In genomic region chr5:35302544-35302943, GRCh38 we compare ENCODE assay signal across 18 cellular contexts.
DNase-seq lines count a peak whose midpoint lies in the region; ATAC-seq lines count a peak whose summit lies in the region.
"Had no signal": no experiment of that assay in that cellular context is flagged by ENCODE, and none has a peak within 500 bp of the region (broad histone marks: within the 10 kb centered on the region; RNA-seq: fewer than 3 reads in every experiment).

No MANE protein-coding gene starts in this region.

- H3K27me3 Mint-ChIP-seq in activated CD4-positive, alpha-beta memory T cell treated with anti-CD3 and anti-CD28 coated beads, Interleukin-2, amount 10 ng/mL, durations not matched to agents 7 days and 5 days: peaks cover 15% of the 10 kb centered on the region

- H3K9me3 Mint-ChIP-seq in activated CD4-positive, alpha-beta memory T cell treated with anti-CD3 and anti-CD28 coated beads, Interleukin-2, amount 10 ng/mL, durations not matched to agents 7 days and 5 days: no peaks in the 10 kb centered on the region
- H3K9me3 Mint-ChIP-seq: activated T-cell treated with anti-CD3 and anti-CD28 coated beads, Interleukin-2, amount 50 U/mL, for 24 hours had no signal

- CTCF ChIA-PET in activated CD4-positive, alpha-beta memory T cell treated with anti-CD3 and anti-CD28 coated beads, Interleukin-2, amount 10 ng/mL, durations not matched to agents 7 days and 5 days (lab: Charles Lee): no interaction called here

- POLR2A ChIA-PET in activated CD4-positive, alpha-beta memory T cell treated with anti-CD3 and anti-CD28 coated beads, Interleukin-2, amount 10 ng/mL, durations not matched to agents 7 days and 5 days (lab: Charles Lee): no interaction called here

- ATAC-seq in GM18511 (IDR thresholded peaks at IDR 0.05; ENCODE audit: unreplicated experiment) (peak; percentile 96), GM19468 (IDR thresholded peaks at IDR 0.05; ENCODE audit: extremely low read depth, unreplicated experiment) (peak; percentile 97), HG02870 (IDR thresholded peaks at IDR 0.05; ENCODE audit: unreplicated experiment) (peak; percentile 90), HG03457 (IDR thresholded peaks at IDR 0.05; ENCODE audit: unreplicated experiment) (peak; percentile 97)
- ATAC-seq: gastroesophageal sphincter, HCT116, left colon had no signal

- DNase-seq in activated CD4-positive, alpha-beta memory T cell treated with anti-CD3 and anti-CD28 coated beads, Interleukin-2, amount 10 ng/mL, durations not matched to agents 7 days and 5 days: no peak
- DNase-seq in KG1 (lab: John Stamatoyannopoulos, UW) (no peak), globus pallidus (ENCODE audit: low spot score) (no peak), activated T-cell treated with anti-CD3 and anti-CD28 coated beads for 4 hours (no peak)
- DNase-seq: activated T-cell treated with anti-CD3 and anti-CD28 coated beads, Interleukin-2, amount 50 U/mL, for 24 hours; aorta; effector CD4-positive, alpha-beta T cell; Kasumi-1; left colon; NCI-H2227 treated with DMSO at 0.1 percent for 48 hours; small intestine had no signal

- no peak overlapping the region for H3K4me3 Mint-ChIP-seq in activated CD4-positive, alpha-beta memory T cell treated with anti-CD3 and anti-CD28 coated beads, Interleukin-2, amount 10 ng/mL, durations not matched to agents 7 days and 5 days
- H3K4me3 Mint-ChIP-seq: activated T-cell treated with anti-CD3 and anti-CD28 coated beads, Interleukin-2, amount 50 U/mL, for 24 hours; B cell had no signal

- H3K36me3 Mint-ChIP-seq in activated CD4-positive, alpha-beta memory T cell treated with anti-CD3 and anti-CD28 coated beads, Interleukin-2, amount 10 ng/mL, durations not matched to agents 7 days and 5 days (ENCODE audit: low read depth): no peaks in the 10 kb centered on the region

- H3K27ac Mint-ChIP-seq in activated CD4-positive, alpha-beta memory T cell treated with anti-CD3 and anti-CD28 coated beads, Interleukin-2, amount 10 ng/mL, durations not matched to agents 7 days and 5 days: no peak overlapping the region
- H3K27ac Mint-ChIP-seq: activated T-cell treated with anti-CD3 and anti-CD28 coated beads, Interleukin-2, amount 50 U/mL, for 24 hours; B cell had no signal

- no peaks in the 10 kb centered on the region for H3K4me1 Mint-ChIP-seq in activated CD4-positive, alpha-beta memory T cell treated with anti-CD3 and anti-CD28 coated beads, Interleukin-2, amount 10 ng/mL, durations not matched to agents 7 days and 5 days
- H3K4me1 Mint-ChIP-seq: B cell had no signal
